Comparison of ENCODE assay signal across 1 cellular context in the genomic region with DNA sequence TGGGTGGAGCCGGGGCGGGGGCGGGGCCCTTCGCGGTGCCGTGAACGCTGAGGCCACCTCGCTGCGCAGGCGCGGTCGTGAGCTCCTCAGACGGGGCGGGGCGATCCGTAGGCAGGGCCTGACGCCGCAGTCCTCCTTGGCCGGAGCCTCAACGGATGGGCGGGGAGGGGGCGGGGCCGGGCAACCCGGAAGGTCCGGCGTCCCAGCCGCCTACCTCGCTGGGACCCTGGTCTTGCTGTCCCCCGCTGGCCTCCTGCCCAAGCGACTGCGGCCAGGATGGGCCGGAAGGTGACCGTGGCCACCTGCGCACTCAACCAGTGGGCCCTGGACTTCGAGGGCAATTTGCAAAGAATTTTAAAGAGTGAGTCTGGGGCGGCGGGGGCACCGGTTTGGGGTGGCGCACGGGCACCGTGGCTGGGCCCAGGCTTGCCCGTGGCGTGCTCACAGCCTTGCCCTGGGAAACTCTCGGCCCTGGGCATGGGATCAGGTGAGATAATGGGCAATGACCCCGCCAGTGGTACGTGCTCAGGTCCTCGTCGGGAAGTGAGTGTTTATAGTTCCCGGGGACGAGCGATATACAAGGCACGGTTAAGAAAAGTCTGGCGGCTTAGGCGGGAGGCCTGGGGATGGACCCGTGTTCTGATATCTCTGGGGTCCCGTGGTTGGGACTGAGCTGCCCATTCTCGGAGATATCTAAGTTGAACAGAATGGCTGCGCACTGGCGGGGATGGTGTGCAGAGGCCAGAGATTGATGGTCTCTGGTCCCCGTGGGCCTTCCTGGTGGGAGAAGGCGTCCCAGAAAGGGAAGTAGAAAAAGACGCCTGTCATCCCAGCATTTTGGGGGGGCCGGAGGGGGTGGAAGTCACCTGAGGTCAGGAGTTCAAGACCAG.
TF ChIP-seq lines count a peak whose summit lies in the region.

TSS of gene NADSYN1 (plus strand) at position 183 of the 890 bp plus-strand sequence. CDS start at position 277, 94 bp downstream.

TF ChIP-seq in HepG2, 621 proteins besides CTCF, POLR2A, EP300 and RAD21 (continued from another document and continues in another):
- TF ChIP-seq, protein P1, sequence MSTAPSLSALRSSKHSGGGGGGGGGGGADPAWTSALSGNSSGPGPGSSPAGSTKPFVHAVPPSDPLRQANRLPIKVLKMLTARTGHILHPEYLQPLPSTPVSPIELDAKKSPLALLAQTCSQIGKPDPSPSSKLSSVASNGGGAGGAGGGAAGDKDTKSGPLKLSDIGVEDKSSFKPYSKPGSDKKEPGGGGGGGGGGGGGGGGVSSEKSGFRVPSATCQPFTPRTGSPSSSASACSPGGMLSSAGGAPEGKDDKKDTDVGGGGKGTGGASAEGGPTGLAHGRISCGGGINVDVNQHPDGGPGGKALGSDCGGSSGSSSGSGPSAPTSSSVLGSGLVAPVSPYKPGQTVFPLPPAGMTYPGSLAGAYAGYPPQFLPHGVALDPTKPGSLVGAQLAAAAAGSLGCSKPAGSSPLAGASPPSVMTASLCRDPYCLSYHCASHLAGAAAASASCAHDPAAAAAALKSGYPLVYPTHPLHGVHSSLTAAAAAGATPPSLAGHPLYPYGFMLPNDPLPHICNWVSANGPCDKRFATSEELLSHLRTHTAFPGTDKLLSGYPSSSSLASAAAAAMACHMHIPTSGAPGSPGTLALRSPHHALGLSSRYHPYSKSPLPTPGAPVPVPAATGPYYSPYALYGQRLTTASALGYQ (CRISPR knock-in tag; IDR thresholded peaks at IDR 0.05) = no peak
- TF ChIP-seq ZNF674 (CRISPR knock-in tag; IDR thresholded peaks at IDR 0.05; ENCODE audit: low read depth) (no peak), ETS1 (CRISPR knock-in tag; IDR thresholded peaks at IDR 0.05) (no peak), SAFB2 (CRISPR knock-in tag; IDR thresholded peaks at IDR 0.05; ENCODE audit: borderline replicate concordance, low read depth) (peak; percentile 88; the same call in 1 of the 2 replicates), ZNF546 (CRISPR knock-in tag; conservative IDR thresholded peaks at IDR 0.05) (no peak), KLF11 (CRISPR knock-in tag; IDR thresholded peaks at IDR 0.05) (no peak), BCLAF1 (IDR thresholded peaks at IDR 0.05) (no peak), SKI (IDR thresholded peaks at IDR 0.05; ENCODE audit: partially characterized antibody) (no peak), DMTF1 (CRISPR knock-in tag; IDR thresholded peaks at IDR 0.05) (no peak), ZNF234 (CRISPR knock-in tag; conservative IDR thresholded peaks at IDR 0.05) (no peak), SRSF9 (IDR thresholded peaks at IDR 0.05; ENCODE audit: borderline replicate concordance, insufficient read depth, low read depth, low read length, poor library complexity, severe bottlenecking) (no peak), ZBTB43 (CRISPR knock-in tag; conservative IDR thresholded peaks at IDR 0.05) (no peak), ZNF784 (CRISPR knock-in tag; IDR thresholded peaks at IDR 0.05; ENCODE audit: borderline replicate concordance) (no peak), HNRNPUL1 (IDR thresholded peaks at IDR 0.05; ENCODE audit: low read depth, low read length) (no peak), WIZ (CRISPR knock-in tag; IDR thresholded peaks at IDR 0.05) (no peak), IRX3 (CRISPR knock-in tag; IDR thresholded peaks at IDR 0.05; ENCODE audit: borderline replicate concordance, low read depth) (no peak), ZIK1 (CRISPR knock-in tag; IDR thresholded peaks at IDR 0.05; ENCODE audit: borderline replicate concordance, low read depth) (no peak)
- TF ChIP-seq, protein P2, sequence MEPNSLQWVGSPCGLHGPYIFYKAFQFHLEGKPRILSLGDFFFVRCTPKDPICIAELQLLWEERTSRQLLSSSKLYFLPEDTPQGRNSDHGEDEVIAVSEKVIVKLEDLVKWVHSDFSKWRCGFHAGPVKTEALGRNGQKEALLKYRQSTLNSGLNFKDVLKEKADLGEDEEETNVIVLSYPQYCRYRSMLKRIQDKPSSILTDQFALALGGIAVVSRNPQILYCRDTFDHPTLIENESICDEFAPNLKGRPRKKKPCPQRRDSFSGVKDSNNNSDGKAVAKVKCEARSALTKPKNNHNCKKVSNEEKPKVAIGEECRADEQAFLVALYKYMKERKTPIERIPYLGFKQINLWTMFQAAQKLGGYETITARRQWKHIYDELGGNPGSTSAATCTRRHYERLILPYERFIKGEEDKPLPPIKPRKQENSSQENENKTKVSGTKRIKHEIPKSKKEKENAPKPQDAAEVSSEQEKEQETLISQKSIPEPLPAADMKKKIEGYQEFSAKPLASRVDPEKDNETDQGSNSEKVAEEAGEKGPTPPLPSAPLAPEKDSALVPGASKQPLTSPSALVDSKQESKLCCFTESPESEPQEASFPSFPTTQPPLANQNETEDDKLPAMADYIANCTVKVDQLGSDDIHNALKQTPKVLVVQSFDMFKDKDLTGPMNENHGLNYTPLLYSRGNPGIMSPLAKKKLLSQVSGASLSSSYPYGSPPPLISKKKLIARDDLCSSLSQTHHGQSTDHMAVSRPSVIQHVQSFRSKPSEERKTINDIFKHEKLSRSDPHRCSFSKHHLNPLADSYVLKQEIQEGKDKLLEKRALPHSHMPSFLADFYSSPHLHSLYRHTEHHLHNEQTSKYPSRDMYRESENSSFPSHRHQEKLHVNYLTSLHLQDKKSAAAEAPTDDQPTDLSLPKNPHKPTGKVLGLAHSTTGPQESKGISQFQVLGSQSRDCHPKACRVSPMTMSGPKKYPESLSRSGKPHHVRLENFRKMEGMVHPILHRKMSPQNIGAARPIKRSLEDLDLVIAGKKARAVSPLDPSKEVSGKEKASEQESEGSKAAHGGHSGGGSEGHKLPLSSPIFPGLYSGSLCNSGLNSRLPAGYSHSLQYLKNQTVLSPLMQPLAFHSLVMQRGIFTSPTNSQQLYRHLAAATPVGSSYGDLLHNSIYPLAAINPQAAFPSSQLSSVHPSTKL (CRISPR knock-in tag; IDR thresholded peaks at IDR 0.05) = no peak
- TF ChIP-seq, protein P3, sequence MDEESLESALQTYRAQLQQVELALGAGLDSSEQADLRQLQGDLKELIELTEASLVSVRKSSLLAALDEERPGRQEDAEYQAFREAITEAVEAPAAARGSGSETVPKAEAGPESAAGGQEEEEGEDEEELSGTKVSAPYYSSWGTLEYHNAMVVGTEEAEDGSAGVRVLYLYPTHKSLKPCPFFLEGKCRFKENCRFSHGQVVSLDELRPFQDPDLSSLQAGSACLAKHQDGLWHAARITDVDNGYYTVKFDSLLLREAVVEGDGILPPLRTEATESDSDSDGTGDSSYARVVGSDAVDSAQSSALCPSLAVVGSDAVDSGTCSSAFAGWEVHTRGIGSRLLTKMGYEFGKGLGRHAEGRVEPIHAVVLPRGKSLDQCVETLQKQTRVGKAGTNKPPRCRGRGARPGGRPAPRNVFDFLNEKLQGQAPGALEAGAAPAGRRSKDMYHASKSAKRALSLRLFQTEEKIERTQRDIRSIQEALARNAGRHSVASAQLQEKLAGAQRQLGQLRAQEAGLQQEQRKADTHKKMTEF (CRISPR knock-in tag; IDR thresholded peaks at IDR 0.05) = peak; percentile 31; the same call in 1 of the 2 replicates
- TF ChIP-seq, protein P4, sequence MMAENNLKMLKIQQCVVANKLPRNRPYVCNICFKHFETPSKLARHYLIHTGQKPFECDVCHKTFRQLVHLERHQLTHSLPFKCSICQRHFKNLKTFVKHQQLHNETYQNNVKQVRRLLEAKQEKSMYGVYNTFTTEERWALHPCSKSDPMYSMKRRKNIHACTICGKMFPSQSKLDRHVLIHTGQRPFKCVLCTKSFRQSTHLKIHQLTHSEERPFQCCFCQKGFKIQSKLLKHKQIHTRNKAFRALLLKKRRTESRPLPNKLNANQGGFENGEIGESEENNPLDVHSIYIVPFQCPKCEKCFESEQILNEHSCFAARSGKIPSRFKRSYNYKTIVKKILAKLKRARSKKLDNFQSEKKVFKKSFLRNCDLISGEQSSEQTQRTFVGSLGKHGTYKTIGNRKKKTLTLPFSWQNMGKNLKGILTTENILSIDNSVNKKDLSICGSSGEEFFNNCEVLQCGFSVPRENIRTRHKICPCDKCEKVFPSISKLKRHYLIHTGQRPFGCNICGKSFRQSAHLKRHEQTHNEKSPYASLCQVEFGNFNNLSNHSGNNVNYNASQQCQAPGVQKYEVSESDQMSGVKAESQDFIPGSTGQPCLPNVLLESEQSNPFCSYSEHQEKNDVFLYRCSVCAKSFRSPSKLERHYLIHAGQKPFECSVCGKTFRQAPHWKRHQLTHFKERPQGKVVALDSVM (CRISPR knock-in tag; IDR thresholded peaks at IDR 0.05) = no peak
- TF ChIP-seq, protein P5, sequence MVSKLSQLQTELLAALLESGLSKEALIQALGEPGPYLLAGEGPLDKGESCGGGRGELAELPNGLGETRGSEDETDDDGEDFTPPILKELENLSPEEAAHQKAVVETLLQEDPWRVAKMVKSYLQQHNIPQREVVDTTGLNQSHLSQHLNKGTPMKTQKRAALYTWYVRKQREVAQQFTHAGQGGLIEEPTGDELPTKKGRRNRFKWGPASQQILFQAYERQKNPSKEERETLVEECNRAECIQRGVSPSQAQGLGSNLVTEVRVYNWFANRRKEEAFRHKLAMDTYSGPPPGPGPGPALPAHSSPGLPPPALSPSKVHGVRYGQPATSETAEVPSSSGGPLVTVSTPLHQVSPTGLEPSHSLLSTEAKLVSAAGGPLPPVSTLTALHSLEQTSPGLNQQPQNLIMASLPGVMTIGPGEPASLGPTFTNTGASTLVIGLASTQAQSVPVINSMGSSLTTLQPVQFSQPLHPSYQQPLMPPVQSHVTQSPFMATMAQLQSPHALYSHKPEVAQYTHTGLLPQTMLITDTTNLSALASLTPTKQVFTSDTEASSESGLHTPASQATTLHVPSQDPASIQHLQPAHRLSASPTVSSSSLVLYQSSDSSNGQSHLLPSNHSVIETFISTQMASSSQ (IDR thresholded peaks at IDR 0.05; ENCODE audit: low read depth) = no peak
- TF ChIP-seq, protein P5 (CRISPR knock-in tag; IDR thresholded peaks at IDR 0.05; ENCODE audit: borderline replicate concordance) = 0 out of 2 replicates have a peak, but pooled peaks have one; percentile 6
